ENCODE assay signal across 8 cellular contexts in the genomic region with DNA sequence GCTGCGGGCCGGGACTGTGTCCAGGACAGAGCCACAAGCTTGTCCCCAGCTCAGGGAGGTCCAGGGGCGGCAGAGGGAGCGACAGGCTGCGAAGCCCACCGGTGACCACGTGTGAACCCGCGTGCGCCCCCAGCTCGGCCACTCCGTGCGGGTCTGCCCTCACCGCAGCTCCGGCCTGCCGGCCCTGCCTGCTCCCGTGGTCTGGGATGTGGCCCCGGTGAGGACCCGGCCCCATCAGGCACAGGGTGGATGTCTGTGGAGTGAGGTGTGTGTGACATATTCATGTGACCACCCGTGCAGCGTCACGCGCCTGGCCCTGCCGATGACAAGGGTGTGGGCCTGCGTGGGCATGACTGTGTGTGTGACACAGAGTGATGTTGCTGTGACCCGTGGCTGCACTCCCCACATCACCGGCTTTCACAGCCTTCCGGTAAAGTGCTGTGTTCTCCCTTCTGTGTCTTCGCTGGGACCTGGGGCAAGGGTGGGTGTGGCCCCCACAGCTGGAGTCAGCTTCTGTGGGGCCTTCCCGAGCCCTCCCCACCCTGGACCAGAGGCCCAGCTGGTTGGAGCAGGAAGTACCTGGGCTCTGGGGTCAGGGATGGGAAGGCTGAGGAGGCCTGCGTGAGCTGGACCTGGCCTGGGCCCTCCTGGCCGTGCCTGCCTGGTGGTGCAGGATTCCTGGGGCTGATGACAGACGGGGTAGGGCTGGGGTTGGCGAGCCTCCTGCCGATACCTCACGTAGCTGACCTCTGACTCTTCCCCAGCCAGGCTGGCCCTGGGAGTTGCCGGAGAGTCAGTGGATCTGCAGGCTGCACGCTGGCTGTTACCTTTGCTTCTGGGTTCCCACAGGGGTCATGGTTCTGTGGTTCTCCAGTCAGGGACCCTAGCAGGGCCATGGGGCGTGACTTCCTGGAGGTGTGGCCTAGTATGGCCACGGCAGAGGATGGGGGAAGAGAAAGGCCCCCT. TPM values are rescaled to one million over a fixed set of nuclear protein-coding genes. Genes with fewer than 3 reads are reported as not detected.
DNase-seq lines count a peak whose midpoint lies in the region; ATAC-seq, FAIRE-seq and TF ChIP-seq lines count a peak whose summit lies in the region.
"Had no signal": no experiment of that assay in that cellular context is flagged by ENCODE, and none has a peak within 500 bp of the region (broad histone marks: within the 10 kb centered on the region; RNA-seq: fewer than 3 reads in every experiment).

No MANE protein-coding gene starts in this region.

- ATAC-seq in IMR-90 (ENCODE audit: low read depth) (peak; percentile 3; the same call in 1 of the 2 replicates), psoas muscle (peak in 2 of 4 donors; percentile 1 to 9), GM21390 (IDR thresholded peaks at IDR 0.05; ENCODE audit: unreplicated experiment) (no peak)

- H4K8ac ChIP-seq in IMR-90 (ENCODE audit: low read depth in 2 of 2, low read length in 2 of 2): peak overlapping the region in 1 of 2 experiments; percentile 42; a peak in 1 of 4 replicates

- H3K4me2 ChIP-seq in IMR-90 (ENCODE audit: low read depth, low read length): no peak overlapping the region

- 62% methylated on average over 20 of the region's 40 CpGs; no CpG with 5 or more reads in 1 of the 2 experiments for WGBS in IMR-90 (ENCODE audit: extremely low coverage in 2 of 2, insufficient read length in 1 of 2), 2 experiments
- WGBS in psoas muscle, 3 donors: 58 to 67% (median 61%) methylated on average over 31 to 40 of the region's 40 CpGs

- no peaks in the 10 kb centered on the region for H3K9me3 ChIP-seq in IMR-90 (ENCODE audit: control insufficient read depth, insufficient read depth, low read length)
- no peaks in the 10 kb centered on the region for H3K9me3 ChIP-seq in psoas muscle

- intact Hi-C loops in IMR-90 (cut with micrococcal nuclease) (no loop called here), psoas muscle (cut with DNase I) (no loop called here)

- H3K27me3 ChIP-seq in IMR-90 (ENCODE audit: control insufficient read depth, insufficient read depth, low read length) (no peaks in the 10 kb centered on the region; the same call in 1 of the 2 replicates), psoas muscle (ENCODE audit: insufficient read depth in 3 of 3, low read length in 2 of 3) (peaks cover 0 to 92% (median 29%) of the 10 kb centered on the region in 3 donors)

- H3K23ac ChIP-seq in IMR-90 (ENCODE audit: low read depth, low read length): no peak overlapping the region

- DNase-seq in GM12892 (ENCODE audit: insufficient read length) (no peak), IMR-90 (peak; percentile 29), epithelial cell of esophagus (ENCODE audit: low read depth) (peak; percentile 23), psoas muscle (no peak), LoVo (ENCODE audit: low spot score) (no peak)
- no peak for DNase-seq in stimulated activated CD4-positive, alpha-beta T cell treated with anti-CD3 and anti-CD28 coated beads, Interleukin-2, amount 100 ng/mL, for 48 hours

- no peak overlapping the region for H3K27ac ChIP-seq in IMR-90 (ENCODE audit: insufficient read depth, low read length)
- H3K27ac ChIP-seq in psoas muscle: no peak overlapping the region

- POLR2A ChIA-PET in IMR-90 (lab: Charles Lee; ENCODE audit: unreplicated experiment): no interaction called here

- no peak for TF ChIP-seq POLR2A in GM12892 (IDR thresholded peaks at IDR 0.05; ENCODE audit: low read depth, low read length)
- TF ChIP-seq POLR2A in IMR-90 (IDR thresholded peaks at IDR 0.05; ENCODE audit: low read depth, low read length): no peak

- no peak overlapping the region for H2BK15ac ChIP-seq in IMR-90 (ENCODE audit: low read depth, low read length)

- no peak overlapping the region for H2BK5ac ChIP-seq in IMR-90 (ENCODE audit: low read depth, low read length, poor library complexity, severe bottlenecking)

- no TSS peak for BruUV-seq in IMR-90 (replicated peaks; lab: Mats Ljungman, UMichigan)

- no peak overlapping the region for H2BK20ac ChIP-seq in IMR-90 (ENCODE audit: low read depth, low read length)

- CTCF ChIA-PET in IMR-90 (lab: Yijun Ruan, JAX): no interaction called here

- H3K36me3 ChIP-seq in IMR-90 (ENCODE audit: control insufficient read depth, insufficient read depth, low read length): no peaks in the 10 kb centered on the region
- H3K36me3 ChIP-seq in psoas muscle (ENCODE audit: insufficient read depth in 1 of 2, low read depth in 1 of 2): no peaks in the 10 kb centered on the region

- H3K9ac ChIP-seq in IMR-90 (ENCODE audit: low read depth, low read length): no peak overlapping the region

- no peak overlapping the region for H3K14ac ChIP-seq in IMR-90 (replicated peaks; ENCODE audit: low read depth, low read length)

- no peak for TF ChIP-seq RAD21 in IMR-90 (IDR thresholded peaks at IDR 0.05; ENCODE audit: low read length)

- H2AFZ ChIP-seq in IMR-90 (replicated peaks; ENCODE audit: low read length, poor library complexity): peak overlapping the region; percentile 100

- 0 out of 2 replicates have a peak overlapping the region, but pooled peaks have one; percentile 27 for H3K4ac ChIP-seq in IMR-90 (ENCODE audit: low read depth, low read length)

- in situ Hi-C loops in IMR-90 (cut with MboI; ENCODE audit: low sequenced_read_pairs): no loop called here

- no peak overlapping the region for H3K56ac ChIP-seq in IMR-90 (ENCODE audit: extremely low read depth, insufficient read depth, low read length)

- H3K79me1 ChIP-seq in IMR-90 (ENCODE audit: low read depth in 1 of 2, low read length in 2 of 2): no peaks in the 10 kb centered on the region

- H2AK5ac ChIP-seq in IMR-90 (ENCODE audit: low read depth, low read length): peak overlapping the region; percentile 59; the same call in 1 of the 2 replicates

- no peak overlapping the region for H4K91ac ChIP-seq in IMR-90 (ENCODE audit: insufficient read depth, low read depth, low read length)

- H3K4me1 ChIP-seq in IMR-90 (ENCODE audit: control insufficient read depth, insufficient read depth, low read length) (peaks cover 2% of the 10 kb centered on the region; the same call in 1 of the 2 replicates), psoas muscle (peaks cover 3% of the 10 kb centered on the region)

- no peak overlapping the region for H3K18ac ChIP-seq in IMR-90 (ENCODE audit: low read depth, low read length)

- H3K9me1 ChIP-seq in IMR-90 (ENCODE audit: insufficient read depth, low read length): no peaks in the 10 kb centered on the region

- H2AK9ac ChIP-seq in IMR-90 (replicated peaks; ENCODE audit: low read depth, low read length, poor library complexity): peak overlapping the region; percentile 90

- H3K4me3 ChIP-seq in IMR-90 (ENCODE audit: insufficient read depth, low read depth, low read length): peak overlapping the region; percentile 78; the same call in 1 of the 2 replicates
- H3K4me3 ChIP-seq in epithelial cell of esophagus (ENCODE audit: low read length): no peak overlapping the region
- peak overlapping the region; percentile 60 for H3K4me3 ChIP-seq in psoas muscle

- dilution Hi-C loops in IMR-90 (cut with HindIII; ENCODE audit: low sequenced_read_pairs, unreplicated experiment): no loop called here

- no peak overlapping the region for H2BK120ac ChIP-seq in IMR-90 (ENCODE audit: low read depth, low read length)

- no peaks in the 10 kb centered on the region for H4K20me1 ChIP-seq in IMR-90 (ENCODE audit: insufficient read depth, low read length)

- TF ChIP-seq CTCF in IMR-90 (conservative IDR thresholded peaks at IDR 0.05; ENCODE audit: low read depth, low read length) (no peak), epithelial cell of esophagus (IDR thresholded peaks at IDR 0.05; ENCODE audit: insufficient read depth, low read depth, low read length, missing control alignments) (no peak), psoas muscle (IDR thresholded peaks at IDR 0.05) (no peak)

- FAIRE-seq in GM12892 (lab: Jason Lieb, UNC): peak; percentile 82

- no peak overlapping the region for H4K5ac ChIP-seq in IMR-90 (ENCODE audit: low read depth, low read length)

TF ChIP-seq in IMR-90, 13 proteins besides CTCF, POLR2A, EP300 and RAD21:
- TF ChIP-seq MXI1 (IDR thresholded peaks at IDR 0.05; ENCODE audit: borderline replicate concordance, low read depth, low read length): no peak
- peak; percentile 28; the same call in 1 of the 2 replicates for TF ChIP-seq BHLHE40 (IDR thresholded peaks at IDR 0.05; ENCODE audit: low read depth, low read length)
- no peak for TF ChIP-seq SMC3 (IDR thresholded peaks at IDR 0.05; ENCODE audit: low read depth, low read length)

RNA-seq across cellular contexts. Expression of a gene that starts 4.1 kb away (rescaled TPM):
- 0.21 TPM for polyA plus RNA-seq in GM12892 (2012; ENCODE audit: missing spikeins)
- total RNA-seq in IMR-90 (2012; rRNA removed) (not detected in 2 replicates), psoas muscle (not detected)
- polyA plus RNA-seq in IMR-90 (2012; rRNA removed) (not detected in 2 replicates), psoas muscle (not detected)
- not detected in 2 replicates for polyA plus RNA-seq in IMR-90 (2012; cell fraction: cytosol; rRNA removed)
- not detected in 2 replicates for polyA plus RNA-seq in IMR-90 (2012; cell fraction: nucleus; rRNA removed; ENCODE audit: low replicate concordance)
- total RNA-seq: T-helper 2 cell treated with Interferon-gamma antibody and Interleukin-4, amounts not matched to agents 100 ng/mL and 5 ng/mL, for 36 hours had no signal

RNA-seq across cellular contexts. Expression of a gene that starts 45.9 kb away (rescaled TPM):
- 2.9 TPM for polyA plus RNA-seq in GM12892 (2012; ENCODE audit: missing spikeins)
- 2.5 and 2.9 TPM in 2 replicates for total RNA-seq in IMR-90 (2012; rRNA removed)
- 12.6 and 15.5 TPM in 2 replicates for polyA plus RNA-seq in IMR-90 (2012; rRNA removed)
- 8.0 and 11.2 TPM in 2 replicates for polyA plus RNA-seq in IMR-90 (2012; cell fraction: cytosol; rRNA removed)
- 44.8 and 112 TPM in 2 replicates for polyA plus RNA-seq in IMR-90 (2012; cell fraction: nucleus; rRNA removed; ENCODE audit: low replicate concordance)
- total RNA-seq in psoas muscle: 1 to 10 TPM; 1.5 to 3.5 (median 2.6) TPM
- 1 to 10 TPM; 4.1 to 6.7 (median 4.3) TPM for polyA plus RNA-seq in psoas muscle

RNA-seq across cellular contexts. Expression of a gene that starts 50.1 kb away (rescaled TPM):
- 15.1 TPM for polyA plus RNA-seq in GM12892 (2012; ENCODE audit: missing spikeins)
- total RNA-seq in IMR-90 (2012; rRNA removed): 8.1 and 11.4 TPM in 2 replicates
- 115 and 124 TPM in 2 replicates for polyA plus RNA-seq in IMR-90 (2012; rRNA removed)
- polyA plus RNA-seq in IMR-90 (2012; cell fraction: cytosol; rRNA removed): 128 and 199 TPM in 2 replicates
- polyA plus RNA-seq in IMR-90 (2012; cell fraction: nucleus; rRNA removed; ENCODE audit: low replicate concordance): 291 and 688 TPM in 2 replicates
- total RNA-seq in psoas muscle: 1 to 10 TPM; 3.4 to 5.4 (median 4.6) TPM
- 1 to 10 TPM; 1.3 to 3.0 (median 1.4) TPM for polyA plus RNA-seq in psoas muscle

RNA-seq across cellular contexts. Expression of a gene that starts 56.7 kb away (rescaled TPM):
- 54.6 TPM for polyA plus RNA-seq in GM12892 (2012; ENCODE audit: missing spikeins)
- total RNA-seq in IMR-90 (2012; rRNA removed) (92.2 and 105 TPM in 2 replicates), psoas muscle (10 to 100 TPM in 1 of 4 donors, 1 to 10 TPM in 3; 2.9 to 12.4 (median 8.1) TPM)
- polyA plus RNA-seq in IMR-90 (2012; rRNA removed) (99.1 and 138 TPM in 2 replicates), psoas muscle (10 to 100 TPM; 13.3 to 22.1 (median 17.1) TPM)
- 153 and 262 TPM in 2 replicates for polyA plus RNA-seq in IMR-90 (2012; cell fraction: cytosol; rRNA removed)
- 50.0 and 115 TPM in 2 replicates for polyA plus RNA-seq in IMR-90 (2012; cell fraction: nucleus; rRNA removed; ENCODE audit: low replicate concordance)

Comparison
In these comparisons a context has a peak if more than half of its experiments do, and no peak if none do; other contexts are left out.
1. DNase-seq: peak in IMR-90 (single experiment) and epithelial cell of esophagus (single experiment); none in GM12892 (single experiment), psoas muscle (0 of 2), stimulated activated CD4-positive, alpha-beta T cell treated with anti-CD3 and anti-CD28 coated beads, Interleukin-2, amount 100 ng/mL, for 48 hours (0 of 2) and LoVo (single experiment).